Comparison of ENCODE assay signal across 25 cellular contexts in the genomic region with DNA sequence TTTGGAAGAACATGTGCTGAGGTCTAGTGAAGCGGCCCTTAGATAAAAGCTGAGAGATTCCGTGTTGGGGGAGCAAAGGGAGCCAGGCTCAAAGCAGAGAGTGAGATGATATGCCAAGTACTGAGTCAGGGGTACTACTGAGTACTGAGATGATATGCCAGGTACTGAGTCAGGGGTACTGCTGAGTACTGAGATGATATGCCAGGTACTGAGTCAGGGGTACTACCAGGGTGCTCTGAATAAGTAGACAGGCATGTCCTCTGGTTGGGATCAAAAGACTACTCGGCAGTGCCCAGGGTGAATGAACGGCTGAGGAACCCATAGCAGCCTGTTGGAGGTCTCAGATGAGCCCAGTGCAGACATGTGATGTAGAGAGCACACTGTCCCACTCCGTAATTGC.
"Had no signal": no experiment of that assay in that cellular context is flagged by ENCODE, and none has a peak within 500 bp of the region (broad histone marks: within the 10 kb centered on the region; RNA-seq: fewer than 3 reads in every experiment).

No MANE protein-coding gene starts in this region.

- H3K27me3 Mint-ChIP-seq: activated CD8-positive, alpha-beta T cell treated with anti-CD3 and anti-CD28 coated beads for 36 hours had no signal

- H3K27me3 ChIP-seq: cardiac muscle cell, colonic mucosa, pancreas, tibial nerve had no signal

- H3K36me3 Mint-ChIP-seq: activated naive CD4-positive, alpha-beta T cell treated with anti-CD3 and anti-CD28 coated beads, Interleukin-2, amount 50 U/mL, for 72 hours; immature natural killer cell had no signal

- H3K4me1 Mint-ChIP-seq: activated B cell treated with CpG ODN at 0.5 μM for 24 hours; immature natural killer cell; naive thymus-derived CD8-positive, alpha-beta T cell had no signal

- H3K36me3 ChIP-seq: cardiac muscle cell, colonic mucosa, pancreas, prostate gland, tibial nerve had no signal

- H3K4me3 Mint-ChIP-seq: activated B cell treated with CpG ODN at 0.5 μM for 24 hours; activated CD8-positive, alpha-beta T cell treated with anti-CD3 and anti-CD28 coated beads for 36 hours; immature natural killer cell; naive thymus-derived CD8-positive, alpha-beta T cell; neural crest cell had no signal

- H3K4me1 ChIP-seq: colonic mucosa, pancreas, prostate gland had no signal

- H3K27ac ChIP-seq: cardiac muscle cell, colonic mucosa, pancreas, prostate gland, tibial nerve had no signal

- H3K9me3 ChIP-seq: colonic mucosa, pancreas, prostate gland had no signal

- H3K27ac Mint-ChIP-seq: activated B cell treated with CpG ODN at 0.5 μM for 24 hours; activated CD8-positive, alpha-beta T cell treated with anti-CD3 and anti-CD28 coated beads for 36 hours; activated naive CD4-positive, alpha-beta T cell treated with anti-CD3 and anti-CD28 coated beads, Interleukin-2, amount 50 U/mL, for 72 hours; immature natural killer cell; naive thymus-derived CD8-positive, alpha-beta T cell had no signal

- DNase-seq: activated B cell treated with CpG ODN at 0.5 μM for 24 hours; activated CD4-positive, alpha-beta T cell treated with anti-CD3 and anti-CD28 coated beads, Interleukin-2, amount 50 U/mL, for 1 hour; activated CD8-positive, alpha-beta T cell treated with anti-CD3 and anti-CD28 coated beads for 36 hours; activated naive CD4-positive, alpha-beta T cell; activated T-cell treated with anti-CD3 and anti-CD28 coated beads, Interleukin-2, amount 50 U/mL, for 48 hours; cerebellar nuclear complex; colonic mucosa; effector CD8-positive, alpha-beta T cell; foreskin fibroblast; head of caudate nucleus; hypothalamus; immature natural killer cell; midbrain; naive thymus-derived CD8-positive, alpha-beta T cell; nucleus accumbens; stimulated activated CD4-positive, alpha-beta T cell treated with anti-CD3 and anti-CD28 coated beads, Interleukin-1b, Interleukin-23, amount 100 ng/mL, for 48 hours; stimulated activated naive CD4-positive, alpha-beta T cell treated with Interleukin-2 at 50 U/mL for 16 hours; T-helper 2 cell had no signal

- ATAC-seq: activated CD8-positive, alpha-beta T cell treated with anti-CD3 and anti-CD28 coated beads for 36 hours; activated naive CD4-positive, alpha-beta T cell treated with anti-CD3 and anti-CD28 coated beads, Interleukin-2, amount 50 U/mL, for 72 hours; naive thymus-derived CD8-positive, alpha-beta T cell had no signal

- FAIRE-seq: pancreas had no signal

- H3K4me2 ChIP-seq: smooth muscle cell had no signal

- H3K4me3 ChIP-seq: cardiac muscle cell, colonic mucosa, pancreas, prostate gland, smooth muscle cell, tibial nerve had no signal
